ENCODE assay signal across 8 cellular contexts in the genomic region with DNA sequence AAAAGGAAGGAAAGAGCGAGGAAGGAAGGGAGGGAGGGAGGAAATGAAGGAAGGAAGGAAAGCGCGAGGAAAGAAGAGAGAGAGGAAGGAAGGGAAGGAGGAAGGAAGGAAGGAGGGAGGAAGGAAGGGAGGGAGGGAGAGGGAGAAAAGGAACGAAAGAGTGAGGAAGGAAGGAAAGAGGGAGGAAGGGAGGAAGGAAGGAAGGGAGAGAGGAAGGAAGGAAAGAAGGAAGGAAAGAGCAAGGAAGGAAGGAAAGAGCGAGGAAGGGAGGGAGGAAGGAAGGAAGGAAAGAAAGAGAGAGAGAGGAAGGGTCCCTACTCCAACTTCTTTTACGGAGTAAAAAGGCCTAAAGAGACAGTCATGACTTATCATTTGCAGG. TPM values are rescaled to one million over a fixed set of nuclear protein-coding genes. Genes with fewer than 3 reads are reported as not detected.
DNase-seq lines count a peak whose midpoint lies in the region; ATAC-seq, FAIRE-seq and TF ChIP-seq lines count a peak whose summit lies in the region.
"Had no signal": no experiment of that assay in that cellular context is flagged by ENCODE, and none has a peak within 500 bp of the region (broad histone marks: within the 10 kb centered on the region; RNA-seq: fewer than 3 reads in every experiment).

No MANE protein-coding gene starts in this region.

- no peak for ATAC-seq in IMR-90 (ENCODE audit: low read depth)
- ATAC-seq in GM19324 (IDR thresholded peaks at IDR 0.05; ENCODE audit: low FRiP score, unreplicated experiment), result no peak
- ATAC-seq in GM19328 (IDR thresholded peaks at IDR 0.05; ENCODE audit: unreplicated experiment), result no peak

- H2AFZ ChIP-seq in IMR-90 (replicated peaks; ENCODE audit: low read length, poor library complexity), result no peak overlapping the region
- peak overlapping the region; percentile 96 for H2AFZ ChIP-seq in astrocyte (ENCODE audit: low read depth, low read length)

- no peaks in the 10 kb centered on the region for H4K20me1 ChIP-seq in IMR-90 (ENCODE audit: insufficient read depth, low read length)
- peaks cover 8% of the 10 kb centered on the region for H4K20me1 ChIP-seq in astrocyte (ENCODE audit: insufficient read depth, low read length)

- POLR2A ChIA-PET in IMR-90 (lab: Charles Lee; ENCODE audit: unreplicated experiment), result interaction anchor here (0.7 kb wide), 1 partner anchor 17 kb away, joined by 6 read pairs; no protein-coding TSS in a partner anchor

- H2BK120ac ChIP-seq in IMR-90 (ENCODE audit: low read depth, low read length), result peak overlapping the region; percentile 92

- peak overlapping the region; percentile 93; the same call in 1 of the 2 replicates for H4K91ac ChIP-seq in IMR-90 (ENCODE audit: insufficient read depth, low read depth, low read length)

- no peak overlapping the region for H2AK9ac ChIP-seq in IMR-90 (replicated peaks; ENCODE audit: low read depth, low read length, poor library complexity)

- in situ Hi-C loops in IMR-90 (cut with MboI; ENCODE audit: low sequenced_read_pairs), result no loop called here

- H3K4me1 ChIP-seq in IMR-90 (ENCODE audit: control insufficient read depth, insufficient read depth, low read length) (peaks cover 2% of the 10 kb centered on the region), astrocyte (ENCODE audit: insufficient read depth, low read length) (peaks cover 11% of the 10 kb centered on the region), subcutaneous abdominal adipose tissue (ENCODE audit: control insufficient read depth in 5 of 5, insufficient read depth in 5 of 5, low read length in 5 of 5) (peaks cover 4 to 26% (median 24%) of the 10 kb centered on the region in 5 donors)

- H3K4me3 Mint-ChIP-seq in astrocyte (ENCODE audit: unreplicated experiment), result peak overlapping the region; percentile 94

- H3K4ac ChIP-seq in IMR-90 (ENCODE audit: low read depth, low read length), result peak overlapping the region; percentile 93

- H3K4me3 ChIP-seq in IMR-90 (ENCODE audit: insufficient read depth, low read depth, low read length) (peak overlapping the region; percentile 39; the same call in 1 of the 2 replicates), astrocyte (ENCODE audit: insufficient read depth, low read depth, low read length) (peak overlapping the region; percentile 74), subcutaneous abdominal adipose tissue (ENCODE audit: low read depth in 1 of 5, low read length in 5 of 5) (peak overlapping the region; percentile 77 to 90 (median 81))

- peaks cover 17 to 32% of the 10 kb centered on the region in 2 experiments for H3K79me1 ChIP-seq in IMR-90 (ENCODE audit: low read depth in 1 of 2, low read length in 2 of 2)

- peak overlapping the region; percentile 81; the same call in 1 of the 2 replicates for H3K14ac ChIP-seq in IMR-90 (replicated peaks; ENCODE audit: low read depth, low read length)

- TF ChIP-seq RAD21 in IMR-90 (IDR thresholded peaks at IDR 0.05; ENCODE audit: low read length), result no peak

- peak overlapping the region; percentile 76 for H3K18ac ChIP-seq in IMR-90 (ENCODE audit: low read depth, low read length)

- peak overlapping the region; percentile 61 for H2BK5ac ChIP-seq in IMR-90 (ENCODE audit: low read depth, low read length, poor library complexity, severe bottlenecking)

- peaks cover 28% of the 10 kb centered on the region for H3K79me2 ChIP-seq in astrocyte (ENCODE audit: insufficient read depth, low read length)

- no peak for DNase-seq in IMR-90
- no peak for DNase-seq in astrocyte (ENCODE audit: low read depth)
- no peak for DNase-seq in activated naive CD4-positive, alpha-beta T cell treated with anti-CD3 and anti-CD28 coated beads, Interleukin-2, amount 50 U/mL, for 16 hours

- peaks cover 14% of the 10 kb centered on the region for H3K4me1 Mint-ChIP-seq in astrocyte (ENCODE audit: low read depth, unreplicated experiment)

- TF ChIP-seq CTCF in IMR-90 (conservative IDR thresholded peaks at IDR 0.05; ENCODE audit: low read depth, low read length), result no peak
- no peak for TF ChIP-seq CTCF in astrocyte (IDR thresholded peaks at IDR 0.05; ENCODE audit: insufficient read depth, low read depth, low read length)

- BruUV-seq in IMR-90 (replicated peaks; lab: Mats Ljungman, UMichigan), result no TSS peak

- no peaks in the 10 kb centered on the region for H3K9me3 ChIP-seq in IMR-90 (ENCODE audit: control insufficient read depth, insufficient read depth, low read length)
- H3K9me3 ChIP-seq in astrocyte (ENCODE audit: insufficient read depth, low read depth, low read length), result no peaks in the 10 kb centered on the region
- peaks cover 0 to 3% (median 0%) of the 10 kb centered on the region in 5 donors for H3K9me3 ChIP-seq in subcutaneous abdominal adipose tissue (ENCODE audit: control insufficient read depth in 5 of 5, low read length in 5 of 5)

- CTCF ChIA-PET in IMR-90 (lab: Yijun Ruan, JAX), result interaction anchor here (1.0 kb wide), 1 partner anchor 9 kb away, joined by 3 read pairs; no protein-coding TSS in a partner anchor

- intact Hi-C loops in IMR-90 (cut with micrococcal nuclease), result loop anchor here (1.0 to 10.0 kb wide), 5 partner anchors 13 to 243 kb away; a partner anchor contains a TSS

- peak overlapping the region; percentile 86; the same call in 1 of the 2 replicates for H3K27ac ChIP-seq in IMR-90 (ENCODE audit: insufficient read depth, low read length)
- peak overlapping the region; percentile 82 for H3K27ac ChIP-seq in astrocyte (ENCODE audit: low read depth, low read length)
- peak overlapping the region; percentile 88 for H3K27ac ChIP-seq in layer of hippocampus (ENCODE audit: low read depth, low read length)
- peak overlapping the region; percentile 88 for H3K27ac ChIP-seq in subcutaneous abdominal adipose tissue (ENCODE audit: low read depth, low read length)
- H3K27ac ChIP-seq: HL-60 had no signal

- no peaks in the 10 kb centered on the region for H3K27me3 Mint-ChIP-seq in astrocyte (ENCODE audit: low read depth, unreplicated experiment)

- FAIRE-seq in astrocyte (lab: Jason Lieb, UNC), result no peak

- peak overlapping the region; percentile 48 for H4K5ac ChIP-seq in IMR-90 (ENCODE audit: low read depth, low read length)

- no peaks in the 10 kb centered on the region for H3K9me3 Mint-ChIP-seq in astrocyte (ENCODE audit: unreplicated experiment)

- H2BK20ac ChIP-seq in IMR-90 (ENCODE audit: low read depth, low read length), result peak overlapping the region; percentile 88; the same call in 1 of the 2 replicates

- TF ChIP-seq POLR2A in IMR-90 (IDR thresholded peaks at IDR 0.05; ENCODE audit: low read depth, low read length), result no peak

- H3K27me3 ChIP-seq in IMR-90 (ENCODE audit: control insufficient read depth, insufficient read depth, low read length) (no peaks in the 10 kb centered on the region), astrocyte (ENCODE audit: insufficient read depth, low read length) (no peaks in the 10 kb centered on the region), layer of hippocampus (ENCODE audit: control insufficient read depth, insufficient read depth, low read length) (no peaks in the 10 kb centered on the region), subcutaneous abdominal adipose tissue (ENCODE audit: control insufficient read depth in 5 of 5, insufficient read depth in 4 of 5, low read length in 5 of 5) (no peaks in the 10 kb centered on the region)

- dilution Hi-C loops in IMR-90 (cut with HindIII; ENCODE audit: low sequenced_read_pairs, unreplicated experiment), result no loop called here

- peak overlapping the region; percentile 92; the same call in 1 of the 3 replicates for H2BK15ac ChIP-seq in IMR-90 (ENCODE audit: low read depth, low read length)

- peak overlapping the region; percentile 100 for H2AK5ac ChIP-seq in IMR-90 (ENCODE audit: low read depth, low read length)

- peaks cover 6% of the 10 kb centered on the region; the same call in 1 of the 2 replicates for H3K9me1 ChIP-seq in IMR-90 (ENCODE audit: insufficient read depth, low read length)

- peak overlapping the region; percentile 81 for H3K23ac ChIP-seq in IMR-90 (ENCODE audit: low read depth, low read length)

- no peak overlapping the region; the same call in 1 of the 2 replicates for H3K56ac ChIP-seq in IMR-90 (ENCODE audit: extremely low read depth, insufficient read depth, low read length)

- H3K36me3 Mint-ChIP-seq in astrocyte (ENCODE audit: low read depth, unreplicated experiment), result peaks cover 2% of the 10 kb centered on the region

- no peaks in the 10 kb centered on the region for H3K36me3 ChIP-seq in IMR-90 (ENCODE audit: control insufficient read depth, insufficient read depth, low read length)
- no peaks in the 10 kb centered on the region for H3K36me3 ChIP-seq in astrocyte (ENCODE audit: insufficient read depth, low read length)
- H3K36me3 ChIP-seq in subcutaneous abdominal adipose tissue (ENCODE audit: control insufficient read depth in 5 of 5, insufficient read depth in 5 of 5, low read length in 5 of 5), result peaks cover 0 to 3% (median 0%) of the 10 kb centered on the region in 5 donors

- WGBS in IMR-90 (ENCODE audit: extremely low coverage in 2 of 2, insufficient read length in 1 of 2), 2 experiments, result 73% methylated on average over 4 of the region's 6 CpGs; no CpG with 5 or more reads in 1 of the 2 experiments

- H3K4me2 ChIP-seq in IMR-90 (ENCODE audit: low read depth, low read length) (peak overlapping the region; percentile 66; the same call in 1 of the 2 replicates), astrocyte (ENCODE audit: low read length) (peak overlapping the region; percentile 92)

- H3K27ac Mint-ChIP-seq in astrocyte (ENCODE audit: unreplicated experiment), result no peak overlapping the region

- H4K8ac ChIP-seq in IMR-90 (ENCODE audit: low read depth in 2 of 2, low read length in 2 of 2), result peak overlapping the region; percentile 58 to 82

- H3K9ac ChIP-seq in IMR-90 (ENCODE audit: low read depth, low read length), result peak overlapping the region; percentile 21
- peak overlapping the region; percentile 88 for H3K9ac ChIP-seq in astrocyte (ENCODE audit: low read length)
- peak overlapping the region in 2 of 5 donors; percentile 83 to 86 for H3K9ac ChIP-seq in subcutaneous abdominal adipose tissue (ENCODE audit: low read length in 5 of 5)

TF ChIP-seq in IMR-90, 13 proteins besides CTCF, POLR2A, EP300 and RAD21:
- TF ChIP-seq CHD1 (IDR thresholded peaks at IDR 0.05; ENCODE audit: low read depth, low read length), result no peak
- TF ChIP-seq FOS (IDR thresholded peaks at IDR 0.05; ENCODE audit: low read depth, low read length), result peak; percentile 32; the same call in 1 of the 2 replicates
- no peak for TF ChIP-seq MXI1 (IDR thresholded peaks at IDR 0.05; ENCODE audit: borderline replicate concordance, low read depth, low read length)
- TF ChIP-seq BHLHE40 (IDR thresholded peaks at IDR 0.05; ENCODE audit: low read depth, low read length), result no peak

RNA-seq across cellular contexts. Expression of a gene that starts 17.5 kb away (rescaled TPM):
- total RNA-seq in IMR-90 (2012; rRNA removed) (52.2 and 64.2 TPM in 2 replicates), astrocyte (46.4 and 51.8 TPM in 2 replicates)
- 15.9 and 16.0 TPM in 2 replicates for polyA plus RNA-seq in IMR-90 (2012; rRNA removed)
- 6.7 and 14.0 TPM in 2 replicates for polyA plus RNA-seq in IMR-90 (2012; cell fraction: cytosol; rRNA removed)
- 19.2 and 24.1 TPM in 2 replicates for polyA plus RNA-seq in IMR-90 (2012; cell fraction: nucleus; rRNA removed; ENCODE audit: low replicate concordance)
